In genomic region chr9:7097785-7098420, GRCh38 we compare ENCODE assay signal across 21 cellular contexts.
DNase-seq lines count a peak whose midpoint lies in the region; ATAC-seq and TF ChIP-seq lines count a peak whose summit lies in the region.
"Had no signal": no experiment of that assay in that cellular context is flagged by ENCODE, and none has a peak within 500 bp of the region (broad histone marks: within the 10 kb centered on the region; RNA-seq: fewer than 3 reads in every experiment).

No MANE protein-coding gene starts in this region.

- TF ChIP-seq CTCF in fibroblast of mammary gland (conservative IDR thresholded peaks at IDR 0.05; ENCODE audit: control insufficient read depth, insufficient read depth, low read depth, low read length) = no peak
- no peak for TF ChIP-seq CTCF in osteoblast (IDR thresholded peaks at IDR 0.05; ENCODE audit: extremely low read depth, low read depth, low read length)

- H3K4me3 ChIP-seq in fibroblast of mammary gland (ENCODE audit: control insufficient read depth, low read depth, low read length) = no peak overlapping the region
- no peak overlapping the region for H3K4me3 ChIP-seq in osteoblast (ENCODE audit: insufficient read depth, low read length)
- H3K4me3 ChIP-seq in H7 (ENCODE audit: insufficient read depth, low read depth, low read length) = no peak overlapping the region
- H3K4me3 ChIP-seq: cardiac muscle cell, tibial nerve had no signal

- H3K27me3 ChIP-seq in osteoblast (ENCODE audit: insufficient read depth, low read length) = no peaks in the 10 kb centered on the region
- no peaks in the 10 kb centered on the region for H3K27me3 ChIP-seq in H7 (ENCODE audit: control insufficient read depth, insufficient read depth, low read length)
- H3K27me3 ChIP-seq: cardiac muscle cell, tibial nerve had no signal

- no peak overlapping the region for H3K27ac ChIP-seq in osteoblast (ENCODE audit: low read depth, low read length)
- H3K27ac ChIP-seq: cardiac muscle cell, tibial nerve had no signal

- no peak overlapping the region for H2AFZ ChIP-seq in osteoblast (ENCODE audit: low read length)

- H3K4me1 ChIP-seq in osteoblast (ENCODE audit: insufficient read depth, low read length) = peaks cover 7% of the 10 kb centered on the region

- peaks cover 3% of the 10 kb centered on the region for H4K20me1 ChIP-seq in osteoblast (ENCODE audit: insufficient read depth, low read length)

- no peak overlapping the region for H3K4me2 ChIP-seq in osteoblast (ENCODE audit: insufficient read depth, low read length)

- ATAC-seq in SK-N-SH treated with all-trans-retinoic acid at 6 μM for 48 hours = peak; percentile 81
- ATAC-seq: stimulated activated naive CD8-positive, alpha-beta T cell treated with anti-CD3 and anti-CD28 coated beads, Interleukin-15, amount 100 ng/mL, for 72 hours; T-helper 17 cell had no signal

- H3K79me2 ChIP-seq in osteoblast (ENCODE audit: insufficient read depth, low read length) = no peaks in the 10 kb centered on the region

- peak; percentile 11 for DNase-seq in GM03348 (ENCODE audit: low spot score)
- peak; percentile 51 for DNase-seq in fibroblast of mammary gland (ENCODE audit: low read depth)
- peak; percentile 39 for DNase-seq in osteoblast (ENCODE audit: insufficient read length, low spot score, missing footprints)
- DNase-seq in HK-2 (ENCODE audit: unreplicated experiment) = no peak
- DNase-seq in SHP77 (lab: John Stamatoyannopoulos, UW) = no peak
- no peak for DNase-seq in COLO829 (ENCODE audit: low spot score)
- DNase-seq in H7 = no peak
- DNase-seq: activated CD4-positive, alpha-beta T cell treated with anti-CD3 and anti-CD28 coated beads for 4 hours; activated CD8-positive, alpha-beta memory T cell treated with anti-CD3 and anti-CD28 coated beads for 24 hours; activated gamma-delta T cell treated with Interleukin-2 at 50 U/mL for 16 hours; activated T-cell treated with anti-CD3 and anti-CD28 coated beads, Interleukin-2, amount 50 U/mL, for 24 hours; DMS 273 treated with DMSO at 0.1 percent for 48 hours; GDM1; islet precursor cell; NCI-H187 treated with DMSO at 0.1 percent for 48 hours; NCI-H2227 treated with DMSO at 0.1 percent for 48 hours; stimulated activated naive CD8-positive, alpha-beta T cell treated with anti-CD3 and anti-CD28 coated beads, Interleukin-15, amount 100 ng/mL, for 72 hours; T-helper 17 cell had no signal

- H3K36me3 ChIP-seq in osteoblast (ENCODE audit: insufficient read depth, low read length) (no peaks in the 10 kb centered on the region), H7 (replicated peaks; ENCODE audit: control insufficient read depth, insufficient read depth, low read length) (no peaks in the 10 kb centered on the region)
- H3K36me3 ChIP-seq: cardiac muscle cell had no signal

- no peaks in the 10 kb centered on the region for H3K9me3 ChIP-seq in osteoblast (ENCODE audit: low read depth, low read length)
- H3K9me3 ChIP-seq: tibial nerve had no signal

TF ChIP-seq in SK-N-SH treated with all-trans-retinoic acid at 6 μM for 48 hours, 23 proteins besides CTCF, POLR2A, EP300 and RAD21:
- TF ChIP-seq TCF4 (CRISPR knock-in tag; IDR thresholded peaks at IDR 0.05; ENCODE audit: borderline replicate concordance) (no peak), CSRNP3 (CRISPR knock-in tag; IDR thresholded peaks at IDR 0.05) (no peak), BACH2 (CRISPR knock-in tag; IDR thresholded peaks at IDR 0.05; ENCODE audit: borderline replicate concordance) (no peak), ZC3H10 (CRISPR knock-in tag; IDR thresholded peaks at IDR 0.05) (no peak), TOX (CRISPR knock-in tag; IDR thresholded peaks at IDR 0.05; ENCODE audit: borderline replicate concordance) (no peak)
- TF ChIP-seq, protein P1, sequence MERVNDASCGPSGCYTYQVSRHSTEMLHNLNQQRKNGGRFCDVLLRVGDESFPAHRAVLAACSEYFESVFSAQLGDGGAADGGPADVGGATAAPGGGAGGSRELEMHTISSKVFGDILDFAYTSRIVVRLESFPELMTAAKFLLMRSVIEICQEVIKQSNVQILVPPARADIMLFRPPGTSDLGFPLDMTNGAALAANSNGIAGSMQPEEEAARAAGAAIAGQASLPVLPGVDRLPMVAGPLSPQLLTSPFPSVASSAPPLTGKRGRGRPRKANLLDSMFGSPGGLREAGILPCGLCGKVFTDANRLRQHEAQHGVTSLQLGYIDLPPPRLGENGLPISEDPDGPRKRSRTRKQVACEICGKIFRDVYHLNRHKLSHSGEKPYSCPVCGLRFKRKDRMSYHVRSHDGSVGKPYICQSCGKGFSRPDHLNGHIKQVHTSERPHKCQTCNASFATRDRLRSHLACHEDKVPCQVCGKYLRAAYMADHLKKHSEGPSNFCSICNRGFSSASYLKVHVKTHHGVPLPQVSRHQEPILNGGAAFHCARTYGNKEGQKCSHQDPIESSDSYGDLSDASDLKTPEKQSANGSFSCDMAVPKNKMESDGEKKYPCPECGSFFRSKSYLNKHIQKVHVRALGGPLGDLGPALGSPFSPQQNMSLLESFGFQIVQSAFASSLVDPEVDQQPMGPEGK (CRISPR knock-in tag; IDR thresholded peaks at IDR 0.05; ENCODE audit: borderline replicate concordance) = no peak
- TF ChIP-seq, protein P2, sequence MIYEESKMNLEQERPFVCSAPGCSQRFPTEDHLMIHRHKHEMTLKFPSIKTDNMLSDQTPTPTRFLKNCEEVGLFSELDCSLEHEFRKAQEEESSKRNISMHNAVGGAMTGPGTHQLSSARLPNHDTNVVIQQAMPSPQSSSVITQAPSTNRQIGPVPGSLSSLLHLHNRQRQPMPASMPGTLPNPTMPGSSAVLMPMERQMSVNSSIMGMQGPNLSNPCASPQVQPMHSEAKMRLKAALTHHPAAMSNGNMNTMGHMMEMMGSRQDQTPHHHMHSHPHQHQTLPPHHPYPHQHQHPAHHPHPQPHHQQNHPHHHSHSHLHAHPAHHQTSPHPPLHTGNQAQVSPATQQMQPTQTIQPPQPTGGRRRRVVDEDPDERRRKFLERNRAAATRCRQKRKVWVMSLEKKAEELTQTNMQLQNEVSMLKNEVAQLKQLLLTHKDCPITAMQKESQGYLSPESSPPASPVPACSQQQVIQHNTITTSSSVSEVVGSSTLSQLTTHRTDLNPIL (CRISPR knock-in tag; IDR thresholded peaks at IDR 0.05; ENCODE audit: low read depth) = no peak

Comparison
In these comparisons a context has a peak if more than half of its experiments do, and no peak if none do; other contexts are left out.
1. DNase-seq: peak in GM03348 (single experiment), fibroblast of mammary gland (single experiment) and osteoblast (single experiment); none in HK-2 (single experiment), SHP77 (0 of 2), COLO829 (single experiment) and H7 (single experiment).